In genomic region chr1:1435094-1435903, GRCh38 we compare ENCODE assay signal across 1 cellular context.
A peak's percentile ranks its signal among the peaks of the same experiment; 100 is the strongest.
TF ChIP-seq lines count a peak whose summit lies in the region.

Gene VWA1, plus strand, starts transcription at chr1:1435690. Its CDS starts 59 bp downstream, at chr1:1435749.

TF ChIP-seq in WTC11, 78 proteins besides CTCF, POLR2A, EP300 and RAD21 (continued from another document):
- TF ChIP-seq RORB (CRISPR knock-in tag; IDR thresholded peaks at IDR 0.05) (no peak), ESRRA (CRISPR knock-in tag; IDR thresholded peaks at IDR 0.05; ENCODE audit: borderline replicate concordance) (no peak), NFYB (CRISPR knock-in tag; conservative IDR thresholded peaks at IDR 0.05; ENCODE audit: low read depth) (no peak), E2F4 (CRISPR knock-in tag; IDR thresholded peaks at IDR 0.05; ENCODE audit: borderline replicate concordance, low read depth) (0 out of 2 replicates have a peak, but pooled peaks have one; percentile 18)
